34 cellular contexts compared by ENCODE assay signal in the genomic region with DNA sequence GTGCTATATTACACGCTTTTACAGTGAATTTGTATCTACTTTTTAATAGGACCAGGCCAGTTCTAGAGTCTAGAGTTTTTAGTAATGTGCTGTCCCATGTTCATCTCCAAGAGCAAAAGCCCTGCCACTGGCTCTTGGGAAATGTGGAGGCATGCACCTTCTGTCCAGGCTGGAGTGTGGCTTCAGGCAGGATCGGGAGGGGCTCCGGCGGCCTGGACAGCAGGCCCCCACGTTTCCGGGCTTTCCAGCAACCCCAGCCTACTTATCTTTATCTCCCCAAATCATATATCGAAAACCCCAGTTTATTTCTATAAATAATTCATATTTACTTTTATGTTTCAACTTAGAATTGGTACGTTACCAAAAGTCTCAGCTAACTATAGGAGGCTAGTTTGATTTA.
"Had no signal": no experiment of that assay in that cellular context is flagged by ENCODE, and none has a peak within 500 bp of the region (broad histone marks: within the 10 kb centered on the region; RNA-seq: fewer than 3 reads in every experiment).

No MANE protein-coding gene starts in this region.

- H3K9me3 ChIP-seq: MG63 had no signal

- DNase-seq: Karpas-422, Kasumi-1, KG1, MG63, MM.1S, MV-4-11, NCI-H1048, NCI-H1092, NCI-H1092 treated with DMSO at 0.1 percent for 48 hours, NCI-H1105, NCI-H1105 treated with DMSO at 0.1 percent for 48 hours, NCI-H1417, NCI-H1417 treated with DMSO at 0.1 percent for 48 hours, NCI-H1436, NCI-H1436 treated with DMSO at 0.1 percent for 48 hours, NCI-H146, NCI-H1694, NCI-H1694 treated with DMSO at 0.1 percent for 48 hours, NCI-H187, NCI-H187 treated with DMSO at 0.1 percent for 48 hours, NCI-H1930, NCI-H2029, NCI-H2029 treated with DMSO at 0.1 percent for 48 hours, NCI-H2081, NCI-H2081 treated with DMSO at 0.1 percent for 48 hours, NCI-H2107, NCI-H2171, NCI-H2171 treated with DMSO at 0.1 percent for 48 hours, NCI-H2227 treated with DMSO at 0.1 percent for 48 hours, NCI-H226, NCI-H345, NCI-H446, NCI-H446 treated with DMSO at 0.1 percent for 48 hours had no signal

- H3K36me3 ChIP-seq: MG63 had no signal

- H3K4me2 ChIP-seq: KMS-11 had no signal

- H3K27me3 ChIP-seq: MG63 had no signal

- H3K4me3 ChIP-seq: MG63 had no signal

- H3K9ac ChIP-seq: KMS-11 had no signal

- H3K27ac ChIP-seq: KMS-11 had no signal
